In genomic region chr10:48604408-48605263, GRCh38 we compare ENCODE assay signal across 8 cellular contexts. TPM values are rescaled to one million over a fixed set of nuclear protein-coding genes. Genes with fewer than 3 reads are reported as not detected.
A peak's percentile ranks its signal among the peaks of the same experiment; 100 is the strongest.
DNase-seq lines count a peak whose midpoint lies in the region; ATAC-seq and TF ChIP-seq lines count a peak whose summit lies in the region.

Gene ARHGAP22 (minus strand): TSS chr10:48605073. CDS start chr10:48604796, 277 bp downstream.

- POLR2A ChIA-PET in HEK293T (lab: Yijun Ruan, JAX): no interaction called here

- CTCF ChIA-PET in HEK293T (lab: Yijun Ruan, JAX): interaction anchor here (0.9 to 1.0 kb wide), 3 partner anchors 10 to 52 kb away, joined by 3 to 4 read pairs (median 4); no protein-coding TSS in a partner anchor

- peaks cover 49% of the 10 kb centered on the region for H3K4me1 ChIP-seq in adipocyte (ENCODE audit: control insufficient read depth, insufficient read depth, low read length)
- peaks cover 0 to 55% (median 20%) of the 10 kb centered on the region in 9 donors for H3K4me1 ChIP-seq in heart right ventricle

- H3K36me3 ChIP-seq in adipocyte (ENCODE audit: control insufficient read depth, insufficient read depth, low read length, severe bottlenecking) (no peaks in the 10 kb centered on the region), heart right ventricle (no peaks in the 10 kb centered on the region)

- H3K4me3 ChIP-seq in adipocyte (ENCODE audit: low read length) (peak within 1 kb of the TSS; percentile 91), heart right ventricle (peak within 1 kb of the TSS in 9 of 10 donors; percentile 29 to 65 (median 57))

- H3K27me3 ChIP-seq in adipocyte (replicated peaks; ENCODE audit: control insufficient read depth, insufficient read depth, low read length): no peaks in the 10 kb centered on the region
- peaks cover 0 to 16% (median 9%) of the 10 kb centered on the region in 7 donors for H3K27me3 ChIP-seq in heart right ventricle

- H3K9me3 ChIP-seq in adipocyte (ENCODE audit: control insufficient read depth, low read length) (no peaks in the 10 kb centered on the region), heart right ventricle (no peaks in the 10 kb centered on the region)

- H3K27ac ChIP-seq in heart right ventricle: peak within 1 kb of the TSS in 6 of 10 donors; percentile 58 to 83 (median 68)

- DNase-seq in COLO668 (lab: John Stamatoyannopoulos, UW; ENCODE audit: unreplicated experiment) (peak; percentile 42), HEK293T (ENCODE audit: extremely low spot score) (peak; percentile 66), adipocyte (ENCODE audit: low read depth) (peak; percentile 73), heart right ventricle (peak; percentile 42 to 74), pons (ENCODE audit: low spot score) (peak; percentile 73)
- no peak for DNase-seq in stimulated activated CD4-positive, alpha-beta T cell treated with anti-CD3 and anti-CD28 coated beads, Interleukin-2, amount 100 ng/mL, for 48 hours

- ATAC-seq in heart right ventricle: peak; percentile 76 to 92 (median 87)
- no peak for ATAC-seq in HG03108 (IDR thresholded peaks at IDR 0.05; ENCODE audit: unreplicated experiment)
- ATAC-seq in HG03139 (IDR thresholded peaks at IDR 0.05; ENCODE audit: unreplicated experiment): no peak

- TF ChIP-seq CTCF in heart right ventricle (IDR thresholded peaks at IDR 0.05): no peak

- intact Hi-C loops in heart right ventricle (cut with DNase I): loop anchor here in 6 of 10 donors (5.0 to 10.0 kb wide), 4 partner anchors 47 to 53 kb away; no protein-coding TSS in a partner anchor

- H3K9ac ChIP-seq in adipocyte (ENCODE audit: low read length): peak within 1 kb of the TSS; percentile 88

- 7 to 8% methylated on average over 56 of the region's 56 CpGs for WGBS in heart right ventricle, 2 donors

TF ChIP-seq in HEK293T, 16 proteins besides CTCF, POLR2A, EP300 and RAD21:
- TF ChIP-seq FOXM1 (IDR thresholded peaks at IDR 0.05; ENCODE audit: borderline replicate concordance) (no peak), NFRKB (IDR thresholded peaks at IDR 0.05) (no peak), L3MBTL2 (conservative IDR thresholded peaks at IDR 0.05) (peak; percentile 87), BHLHE40 (IDR thresholded peaks at IDR 0.05; ENCODE audit: borderline replicate concordance) (no peak)

RNA-seq across cellular contexts. Expression of gene ARHGAP22, which starts in this region (rescaled TPM):
- 1 to 10 TPM; 2.2 to 9.3 (median 3.0) TPM for total RNA-seq in heart right ventricle
- 1 to 10 TPM; 1.5 to 2.5 TPM for polyA plus RNA-seq in heart right ventricle

Comparison
In these comparisons a context has a peak if more than half of its experiments do, and no peak if none do; other contexts are left out.
1. DNase-seq: peak in COLO668 (single experiment), HEK293T (single experiment), adipocyte (single experiment), heart right ventricle (2 of 2) and pons (single experiment); none in stimulated activated CD4-positive, alpha-beta T cell treated with anti-CD3 and anti-CD28 coated beads, Interleukin-2, amount 100 ng/mL, for 48 hours (0 of 2).
2. ATAC-seq: peak in heart right ventricle (8 of 8); none in HG03108 (single experiment) and HG03139 (single experiment).